In genomic region chr6:12014873-12015149, GRCh38 we compare ENCODE assay signal across 16 cellular contexts. TPM values are rescaled to one million over a fixed set of nuclear protein-coding genes. Genes with fewer than 3 reads are reported as not detected.
DNase-seq lines count a peak whose midpoint lies in the region; ATAC-seq, FAIRE-seq and TF ChIP-seq lines count a peak whose summit lies in the region.
"Had no signal": no experiment of that assay in that cellular context is flagged by ENCODE, and none has a peak within 500 bp of the region (broad histone marks: within the 10 kb centered on the region; RNA-seq: fewer than 3 reads in every experiment).

No MANE protein-coding gene starts in this region.

- H3K4me3 Mint-ChIP-seq in GM23338 = peak overlapping the region; percentile 91; the same call in 2 of the 3 replicates
- no peak overlapping the region for H3K4me3 Mint-ChIP-seq in endodermal cell
- peak overlapping the region; percentile 38 for H3K4me3 Mint-ChIP-seq in neural progenitor cell
- H3K4me3 Mint-ChIP-seq: activated CD8-positive, alpha-beta T cell treated with anti-CD3 and anti-CD28 coated beads for 36 hours had no signal

- no TSS peak for BruUV-seq in Panc1 (replicated peaks; lab: Mats Ljungman, UMichigan)

- ATAC-seq in GM23338 = no peak
- no peak for ATAC-seq in Panc1
- no peak for ATAC-seq in pancreas
- no peak for ATAC-seq in GM18861 (IDR thresholded peaks at IDR 0.05; ENCODE audit: unreplicated experiment)
- no peak for ATAC-seq in mucosa of descending colon
- no peak for ATAC-seq in GM21528 (IDR thresholded peaks at IDR 0.05; ENCODE audit: low FRiP score, unreplicated experiment)
- ATAC-seq: activated CD8-positive, alpha-beta T cell treated with anti-CD3 and anti-CD28 coated beads for 36 hours had no signal

- peaks cover 21% of the 10 kb centered on the region for H3K4me1 Mint-ChIP-seq in GM23338
- H3K4me1 Mint-ChIP-seq in endodermal cell = peaks cover 22% of the 10 kb centered on the region
- H3K4me1 Mint-ChIP-seq in neural progenitor cell = peaks cover 24% of the 10 kb centered on the region

- TF ChIP-seq CTCF in GM23338 (conservative IDR thresholded peaks at IDR 0.05; ENCODE audit: low read depth in 2 of 2) (no peak), Panc1 (IDR thresholded peaks at IDR 0.05) (no peak), endodermal cell (conservative IDR thresholded peaks at IDR 0.05) (no peak), neural progenitor cell (IDR thresholded peaks at IDR 0.05) (no peak), pancreas (IDR thresholded peaks at IDR 0.05) (no peak), mucosa of descending colon (IDR thresholded peaks at IDR 0.05) (no peak)

- CTCF ChIA-PET in Panc1 (lab: Charles Lee) = interaction anchor here (0.5 kb wide), 1 partner anchor 1385 kb away, joined by 3 read pairs; no protein-coding TSS in a partner anchor

- H3K27ac ChIP-seq in GM23338 (ENCODE audit: low read depth) = no peak overlapping the region
- H3K27ac ChIP-seq in Panc1 (ENCODE audit: low read length) = peak overlapping the region; percentile 93; the same call in 1 of the 2 replicates
- H3K27ac ChIP-seq in endodermal cell (ENCODE audit: low read depth, low read length) = no peak overlapping the region
- H3K27ac ChIP-seq in neural progenitor cell = no peak overlapping the region
- H3K27ac ChIP-seq in pancreas = no peak overlapping the region
- H3K27ac ChIP-seq: BLaER1, left ventricle myocardium inferior had no signal

- no peaks in the 10 kb centered on the region for H4K20me1 ChIP-seq in GM23338 (replicated peaks; ENCODE audit: insufficient read depth)
- H4K20me1 ChIP-seq in neural progenitor cell (ENCODE audit: low read depth) = no peaks in the 10 kb centered on the region

- no peak overlapping the region for H2AFZ ChIP-seq in GM23338
- no peak overlapping the region for H2AFZ ChIP-seq in neural progenitor cell (replicated peaks)

- H3K4me3 ChIP-seq in GM23338 = no peak overlapping the region
- H3K4me3 ChIP-seq in Panc1 (ENCODE audit: low read depth in 2 of 2, low read length in 2 of 2) = no peak overlapping the region
- peak overlapping the region; percentile 98 for H3K4me3 ChIP-seq in endodermal cell (ENCODE audit: low read length)
- H3K4me3 ChIP-seq in neural progenitor cell = no peak overlapping the region
- no peak overlapping the region for H3K4me3 ChIP-seq in pancreas
- no peak overlapping the region for H3K4me3 ChIP-seq in mucosa of descending colon
- H3K4me3 ChIP-seq: BLaER1, left ventricle myocardium inferior, upper lobe of left lung had no signal

- in situ Hi-C loops in Panc1 (cut with HindIII; ENCODE audit: low pct_unique_long_range_greater_than_20kb, low sequenced_read_pairs) = no loop called here

- H3K9me3 ChIP-seq in Panc1 (ENCODE audit: control insufficient read depth, insufficient read depth, low read depth, low read length) (peaks cover 3% of the 10 kb centered on the region; the same call in 1 of the 2 replicates), endodermal cell (ENCODE audit: control insufficient read depth, low read length) (peaks cover 28% of the 10 kb centered on the region), neural progenitor cell (ENCODE audit: low read depth) (peaks cover 4% of the 10 kb centered on the region), pancreas (no peaks in the 10 kb centered on the region), mucosa of descending colon (no peaks in the 10 kb centered on the region)
- H3K9me3 ChIP-seq: upper lobe of left lung had no signal

- POLR2A ChIA-PET in Panc1 (lab: Charles Lee) = no interaction called here

- no peaks in the 10 kb centered on the region for H3K9me2 ChIP-seq in GM23338 (ENCODE audit: insufficient read depth)

- H3K4me2 ChIP-seq in GM23338 (no peak overlapping the region), neural progenitor cell (no peak overlapping the region)
- H3K4me2 ChIP-seq: BLaER1 had no signal

- no peak for DNase-seq in GM23338 (ENCODE audit: low spot score)
- no peak for DNase-seq in Panc1 (ENCODE audit: low read depth, low spot score)
- no peak for DNase-seq in endodermal cell
- no peak for DNase-seq in neural progenitor cell (ENCODE audit: low spot score)
- no peak for DNase-seq in pancreas
- no peak for DNase-seq in mucosa of descending colon
- DNase-seq: activated CD8-positive, alpha-beta T cell treated with anti-CD3 and anti-CD28 coated beads for 36 hours; amygdala; left ventricle myocardium inferior; NCI-H1105 treated with DMSO at 0.1 percent for 48 hours; NCI-H748 treated with DMSO at 0.1 percent for 48 hours; upper lobe of left lung had no signal

- H3K27me3 ChIP-seq in GM23338 (ENCODE audit: insufficient read depth) (peaks cover 1% of the 10 kb centered on the region), Panc1 (ENCODE audit: control insufficient read depth, insufficient read depth, low read length) (no peaks in the 10 kb centered on the region), endodermal cell (ENCODE audit: control insufficient read depth, insufficient read depth, low read length, poor library complexity, severe bottlenecking) (no peaks in the 10 kb centered on the region), neural progenitor cell (peaks cover 6% of the 10 kb centered on the region), pancreas (no peaks in the 10 kb centered on the region)
- H3K27me3 ChIP-seq: BLaER1, upper lobe of left lung had no signal

- H3K9me3 Mint-ChIP-seq in GM23338 (peaks cover 15% of the 10 kb centered on the region; the same call in 2 of the 3 replicates), endodermal cell (peaks cover 6% of the 10 kb centered on the region), neural progenitor cell (peaks cover 7% of the 10 kb centered on the region)

- H3K36me3 ChIP-seq in GM23338 (ENCODE audit: insufficient read depth) (peaks cover 8% of the 10 kb centered on the region), Panc1 (ENCODE audit: control insufficient read depth, insufficient read depth, low read length) (peaks cover 2% of the 10 kb centered on the region; the same call in 1 of the 2 replicates), endodermal cell (ENCODE audit: control insufficient read depth, insufficient read depth, low read length) (peaks cover 43% of the 10 kb centered on the region), neural progenitor cell (peaks cover 19% of the 10 kb centered on the region), pancreas (peaks cover 0 to 3% (median 0%) of the 10 kb centered on the region in 3 donors), mucosa of descending colon (ENCODE audit: low read depth) (no peaks in the 10 kb centered on the region)

- H3K27me3 Mint-ChIP-seq in GM23338 (ENCODE audit: insufficient read depth, low read depth, poor library complexity) (peaks cover 8% of the 10 kb centered on the region), endodermal cell (ENCODE audit: insufficient read depth) (no peaks in the 10 kb centered on the region), neural progenitor cell (ENCODE audit: insufficient read depth, low read depth) (peaks cover 6% of the 10 kb centered on the region)
- H3K27me3 Mint-ChIP-seq: activated CD8-positive, alpha-beta T cell treated with anti-CD3 and anti-CD28 coated beads for 36 hours had no signal

- H3K9ac ChIP-seq in endodermal cell (ENCODE audit: extremely low read depth, low read length, poor library complexity, severe bottlenecking) = no peak overlapping the region
- no peak overlapping the region for H3K9ac ChIP-seq in neural progenitor cell
- H3K9ac ChIP-seq: BLaER1 had no signal

- H3F3A ChIP-seq in GM23338 (replicated peaks; ENCODE audit: low read depth) (peaks cover 8% of the 10 kb centered on the region; the same call in 1 of the 2 replicates), neural progenitor cell (ENCODE audit: low read depth) (peaks cover 32% of the 10 kb centered on the region)

- H3K36me3 Mint-ChIP-seq in GM23338 (ENCODE audit: low read depth) (peaks cover 57% of the 10 kb centered on the region), endodermal cell (ENCODE audit: low read depth) (peaks cover 40% of the 10 kb centered on the region), neural progenitor cell (peaks cover 46% of the 10 kb centered on the region)

- H3K27ac Mint-ChIP-seq in GM23338 (peak overlapping the region; percentile 53), endodermal cell (no peak overlapping the region), neural progenitor cell (no peak overlapping the region)
- H3K27ac Mint-ChIP-seq: activated CD8-positive, alpha-beta T cell treated with anti-CD3 and anti-CD28 coated beads for 36 hours had no signal

- 84 to 96% methylated on average over 3 of the region's 3 CpGs for WGBS in endodermal cell (ENCODE audit: insufficient coverage in 1 of 2, insufficient read length in 1 of 2), 2 experiments
- 98% methylated on average over 3 of the region's 3 CpGs for WGBS in pancreas, 2 donors

- intact Hi-C loops in Panc1 (cut with micrococcal nuclease; ENCODE audit: unreplicated experiment) (loop anchor here (5.0 to 10.0 kb wide), 2 partner anchors 272 to 360 kb away; no protein-coding TSS in a partner anchor), pancreas (cut with DNase I) (no loop called here), mucosa of descending colon (cut with DNase I, micrococcal nuclease) (no loop called here)

- peaks cover 13% of the 10 kb centered on the region for H3K4me1 ChIP-seq in GM23338 (ENCODE audit: insufficient read depth)
- peaks cover 25% of the 10 kb centered on the region for H3K4me1 ChIP-seq in Panc1 (ENCODE audit: control insufficient read depth, insufficient read depth, low read length)
- peaks cover 7% of the 10 kb centered on the region for H3K4me1 ChIP-seq in endodermal cell (ENCODE audit: control insufficient read depth, insufficient read depth, low read length)
- H3K4me1 ChIP-seq in neural progenitor cell = peaks cover 20% of the 10 kb centered on the region
- H3K4me1 ChIP-seq in pancreas = peaks cover 5 to 19% (median 10%) of the 10 kb centered on the region in 3 donors
- H3K4me1 ChIP-seq in mucosa of descending colon (ENCODE audit: low read depth) = peaks cover 11% of the 10 kb centered on the region

- H3K79me2 ChIP-seq in GM23338 (replicated peaks; ENCODE audit: insufficient read depth) = peaks cover 57% of the 10 kb centered on the region
- H3K79me2 ChIP-seq in neural progenitor cell (ENCODE audit: low read depth) = peaks cover 69% of the 10 kb centered on the region

- FAIRE-seq in pancreas (lab: Jason Lieb, UNC) = no peak
- FAIRE-seq: H1 had no signal

TF ChIP-seq in GM23338, 12 proteins besides CTCF, POLR2A, EP300 and RAD21 (continues in another document):
- TF ChIP-seq ZNF114 (CRISPR knock-in tag; IDR thresholded peaks at IDR 0.05) = no peak
- no peak for TF ChIP-seq STAT1 (IDR thresholded peaks at IDR 0.05; ENCODE audit: unreplicated experiment)

RNA-seq across cellular contexts. Expression of gene HIVEP1, which starts 2.7 kb away (rescaled TPM):
- 16.5 and 21.7 TPM in 2 replicates for total RNA-seq in GM23338 (2014; rRNA removed; shearing (Covaris generic))
- polyA plus RNA-seq in GM23338 (2016; fragmentation: Nextera tagmentation; extraction: Ambion mirVana) (7.7 and 10.1 TPM in 2 replicates), pancreas (1 to 10 TPM; 3.8 to 4.1 TPM)
- total RNA-seq in Panc1 (2021; ENCODE audit: unreplicated experiment) (16.7 TPM), endodermal cell (10 to 100 TPM; 33.6 to 35.1 TPM), neural progenitor cell (ENCODE audit: low replicate concordance) (21.6 and 23.3 TPM in 2 replicates), pancreas (10 to 100 TPM in 3 of 6 donors, 1 to 10 TPM in 3; 8.2 to 17.7 (median 9.9) TPM), mucosa of descending colon (10 to 100 TPM; 27.6 to 37.3 (median 35.8) TPM)
- polyA plus RNA-seq in Panc1 (2012; ENCODE audit: insufficient read length) = 9.8 TPM
- polyA plus RNA-seq in endodermal cell (2013, experiment 1 of 2) = 12.0 TPM
- 12.1 TPM for polyA plus RNA-seq in endodermal cell (2013, experiment 2 of 2)
